Comparison of ENCODE assay signal across 2 cellular contexts in genomic region chr16:8887438-8887765, GRCh38.
TF ChIP-seq lines count a peak whose summit lies in the region.

No MANE protein-coding gene starts in this region.

TF ChIP-seq in HCT116, 20 proteins besides CTCF, POLR2A, EP300 and RAD21:
- TF ChIP-seq TCF7L2 (IDR thresholded peaks at IDR 0.05; ENCODE audit: borderline replicate concordance, extremely low read depth, insufficient read depth, insufficient read length): no peak
- TF ChIP-seq EZH2 (IDR thresholded peaks at IDR 0.05): no peak
- TF ChIP-seq POLR2AphosphoS5 (IDR thresholded peaks at IDR 0.05; ENCODE audit: low read depth, low read length): 0 out of 2 replicates have a peak, but pooled peaks have one; percentile 16

TF ChIP-seq in H1, 55 proteins besides CTCF, POLR2A, EP300 and RAD21:
- TF ChIP-seq NRF1 (IDR thresholded peaks at IDR 0.05; ENCODE audit: low read depth, low read length) (no peak), RBBP5 (IDR thresholded peaks at IDR 0.05; ENCODE audit: borderline replicate concordance, low read depth, low read length) (no peak), CBX8 (IDR thresholded peaks at IDR 0.05; ENCODE audit: borderline replicate concordance, low read depth, low read length) (no peak), POLR2AphosphoS5 (IDR thresholded peaks at IDR 0.05; ENCODE audit: low read depth, low read length) (0 out of 2 replicates have a peak, but pooled peaks have one; percentile 58)
